21 cellular contexts compared by ENCODE assay signal in genomic region chrX:3545901-3546300, GRCh38.
"Had no signal": no experiment of that assay in that cellular context is flagged by ENCODE, and none has a peak within 500 bp of the region (broad histone marks: within the 10 kb centered on the region; RNA-seq: fewer than 3 reads in every experiment).

No MANE protein-coding gene starts in this region.

- H3K4me1 ChIP-seq: lower lobe of right lung, tibial nerve had no signal

- H3K36me3 ChIP-seq: lower lobe of right lung, tibial nerve, vagina had no signal

- H3K9me3 ChIP-seq: lower lobe of right lung, tibial nerve, vagina had no signal

- DNase-seq: activated B cell treated with CpG ODN at 0.5 μM for 24 hours; activated CD4-positive, alpha-beta memory T cell treated with anti-CD3 and anti-CD28 coated beads, Interleukin-2, amount 10 ng/mL, durations not matched to agents 7 days and 5 days; activated CD4-positive, alpha-beta T cell treated with anti-CD3 and anti-CD28 coated beads for 4 hours; activated CD8-positive, alpha-beta memory T cell treated with anti-CD3 and anti-CD28 coated beads, Interleukin-2, amount 10 ng/mL, durations not matched to agents 7 days and 5 days; activated naive CD4-positive, alpha-beta T cell; activated naive CD8-positive, alpha-beta T cell treated with anti-CD3 and anti-CD28 coated beads for 36 hours; amniotic stem cell; central memory CD4-positive, alpha-beta T cell; left cardiac atrium; lower lobe of right lung; midbrain; posterior cingulate gyrus; stimulated activated CD4-positive, alpha-beta T cell treated with anti-CD3 and anti-CD28 coated beads, Interleukin-12 subunit alpha, Interleukin-12 subunit beta, amount 100 ng/mL, for 4 hours; stimulated activated CD4-positive, alpha-beta T cell treated with anti-CD3 and anti-CD28 coated beads, Interleukin-2, amount 100 ng/mL, for 24 hours; T-helper 1 cell; T-helper 9 cell had no signal

- ATAC-seq: activated CD8-positive, alpha-beta memory T cell treated with anti-CD3 and anti-CD28 coated beads, Interleukin-2, amount 10 ng/mL, durations not matched to agents 7 days and 5 days; activated T-helper 17 cell treated with anti-CD3 and anti-CD28 coated beads, Interleukin-2, amount 50 U/mL, for 72 hours; left cardiac atrium; lower lobe of right lung had no signal

- H3K79me2 ChIP-seq: hepatocyte had no signal

- H3K4me3 ChIP-seq: coronary artery, hepatocyte, lower lobe of right lung, tibial nerve, vagina had no signal

- H3K27me3 ChIP-seq: hepatocyte, tibial nerve, vagina had no signal

- H3K27ac ChIP-seq: coronary artery, hepatocyte, lower lobe of right lung, tibial nerve, vagina had no signal

- H3K4me2 ChIP-seq: hepatocyte had no signal

- H2AFZ ChIP-seq: hepatocyte had no signal
